ENCODE assay signal across 8 cellular contexts in genomic region chr17:1516403-1517161, GRCh38. TPM values are rescaled to one million over a fixed set of nuclear protein-coding genes. Genes with fewer than 3 reads are reported as not detected.
DNase-seq lines count a peak whose midpoint lies in the region; ATAC-seq and TF ChIP-seq lines count a peak whose summit lies in the region.

TSS of gene INPP5K (minus strand) at chr17:1516612. CDS start at chr17:1516499, 113 bp downstream.

- H3K27me3 Mint-ChIP-seq in activated naive CD4-positive, alpha-beta T cell treated with anti-CD3 and anti-CD28 coated beads, Interleukin-2, amount 50 U/mL, for 24 hours: no peaks in the 10 kb centered on the region

- DNase-seq in GM10248 (ENCODE audit: extremely low spot score) (peak; percentile 99), NCI-H1048 (lab: John Stamatoyannopoulos, UW) (peak; percentile 98), SK-N-SH (peak; percentile 99), globus pallidus (ENCODE audit: low spot score) (peak; percentile 98), occipital lobe (lab: John Stamatoyannopoulos, UW) (peak; percentile 97)

- no peaks in the 10 kb centered on the region for H3K9me3 ChIP-seq in SK-N-SH

- H3K4me1 ChIP-seq in SK-N-SH (ENCODE audit: control insufficient read depth in 1 of 2, insufficient read depth in 2 of 2, low read depth in 1 of 2, low read length in 1 of 2): peaks cover 0 to 19% of the 10 kb centered on the region in 2 experiments; a peak in 2 of 4 replicates

- no peaks in the 10 kb centered on the region for H3K9me3 Mint-ChIP-seq in activated naive CD4-positive, alpha-beta T cell treated with anti-CD3 and anti-CD28 coated beads, Interleukin-2, amount 50 U/mL, for 24 hours

- H3K4me1 Mint-ChIP-seq in activated naive CD4-positive, alpha-beta T cell treated with anti-CD3 and anti-CD28 coated beads, Interleukin-2, amount 50 U/mL, for 24 hours: peaks cover 21% of the 10 kb centered on the region

- H3K4me3 ChIP-seq in SK-N-SH (ENCODE audit: low read depth in 2 of 2, low read length in 1 of 2): peak within 1 kb of the TSS; percentile 100

- no peak; a peak in 1 of 4 replicates for TF ChIP-seq EP300 in SK-N-SH (IDR thresholded peaks at IDR 0.05; ENCODE audit: borderline replicate concordance in 1 of 2, low read depth in 1 of 2, low read length in 1 of 2)

- H3K27ac Mint-ChIP-seq in activated naive CD4-positive, alpha-beta T cell treated with anti-CD3 and anti-CD28 coated beads, Interleukin-2, amount 50 U/mL, for 24 hours: peak within 1 kb of the TSS; percentile 76

- TF ChIP-seq RAD21 in SK-N-SH (IDR thresholded peaks at IDR 0.05; ENCODE audit: low read length): no peak

- no peaks in the 10 kb centered on the region for H3K9me2 ChIP-seq in SK-N-SH

- peak within 1 kb of the TSS; percentile 90 for H3K4me3 Mint-ChIP-seq in activated naive CD4-positive, alpha-beta T cell treated with anti-CD3 and anti-CD28 coated beads, Interleukin-2, amount 50 U/mL, for 24 hours

- H3K9ac ChIP-seq in SK-N-SH: peak within 1 kb of the TSS; percentile 89

- CTCF ChIA-PET in GM10248 (lab: Yijun Ruan, JAX): interaction anchor here (0.7 to 3.6 kb wide), 25 partner anchors 12 to 394 kb away, joined by 3 to 80 read pairs (median 8); partner anchors contain the start of genes MYO1C, RILP and TRARG1
- CTCF ChIA-PET in SK-N-SH (lab: Yijun Ruan, JAX): interaction anchor here (0.6 to 4.1 kb wide), 21 partner anchors 11 to 257 kb away, joined by 3 to 41 read pairs (median 5); partner anchors contain the start of genes CRK, MYO1C and YWHAE

- peaks cover 2% of the 10 kb centered on the region for H3K36me3 Mint-ChIP-seq in activated naive CD4-positive, alpha-beta T cell treated with anti-CD3 and anti-CD28 coated beads, Interleukin-2, amount 50 U/mL, for 24 hours

- POLR2A ChIA-PET in GM10248 (lab: Yijun Ruan, JAX) (interaction anchor here (0.5 to 1.2 kb wide), 9 partner anchors 12 to 553 kb away, joined by 3 to 6 read pairs (median 4); no protein-coding TSS in a partner anchor), SK-N-SH (lab: Yijun Ruan, JAX) (interaction anchor here (0.8 to 3.5 kb wide), 7 partner anchors 14 to 117 kb away, joined by 3 to 14 read pairs (median 5); partner anchors contain the start of gene YWHAE)

- 1% methylated on average over 39 of the region's 90 CpGs for WGBS in SK-N-SH (ENCODE audit: low lambda C conversion rate)

- H2AFZ ChIP-seq in SK-N-SH (ENCODE audit: low read depth): peak within 1 kb of the TSS; percentile 76

- peaks cover 17 to 40% of the 10 kb centered on the region in 2 experiments for H3K36me3 ChIP-seq in SK-N-SH (replicated peaks in 1 of 2; ENCODE audit: control insufficient read depth in 1 of 2, insufficient read depth in 2 of 2, low read length in 1 of 2)

- H4K20me1 ChIP-seq in SK-N-SH (ENCODE audit: insufficient read depth): no peaks in the 10 kb centered on the region

- H3F3A ChIP-seq in SK-N-SH (replicated peaks; ENCODE audit: insufficient read depth): peaks cover 41% of the 10 kb centered on the region

- peaks cover 37% of the 10 kb centered on the region for H3K79me2 ChIP-seq in SK-N-SH (ENCODE audit: insufficient read depth)

- H3K4me2 ChIP-seq in SK-N-SH: peak within 1 kb of the TSS; percentile 95

- H3K27me3 ChIP-seq in SK-N-SH (ENCODE audit: insufficient read depth): no peaks in the 10 kb centered on the region

- H3K27ac ChIP-seq in SK-N-SH (ENCODE audit: low read depth in 2 of 2, low read length in 1 of 2) (peak within 1 kb of the TSS; percentile 78 to 86), temporal lobe (ENCODE audit: low read depth, low read length) (peak within 1 kb of the TSS; percentile 86)

- TF ChIP-seq CTCF in GM10248 (IDR thresholded peaks at IDR 0.05; ENCODE audit: control extremely low read depth, extremely low read depth, low read depth, missing control alignments) (no peak), SK-N-SH (IDR thresholded peaks at IDR 0.05) (no peak)

- ATAC-seq in HG02571 (IDR thresholded peaks at IDR 0.05; ENCODE audit: unreplicated experiment): peak; percentile 85

TF ChIP-seq in SK-N-SH, 30 proteins besides CTCF, POLR2A, EP300 and RAD21 (continues in another document):
- TF ChIP-seq GATA2 (CRISPR knock-in tag; IDR thresholded peaks at IDR 0.05): no peak
- TF ChIP-seq YY1 (IDR thresholded peaks at IDR 0.05; ENCODE audit: low read depth): peak; percentile 56; the same call in 1 of the 2 replicates
- no peak for TF ChIP-seq JUND (IDR thresholded peaks at IDR 0.05)
- TF ChIP-seq USF2 (IDR thresholded peaks at IDR 0.05; ENCODE audit: borderline replicate concordance, low read depth, low read length): no peak
- no peak for TF ChIP-seq USF1 (IDR thresholded peaks at IDR 0.05; ENCODE audit: borderline replicate concordance, low read depth)
- no peak for TF ChIP-seq ZBTB33 (IDR thresholded peaks at IDR 0.05; ENCODE audit: borderline replicate concordance, low read depth)
- TF ChIP-seq MAX (IDR thresholded peaks at IDR 0.05; ENCODE audit: low read depth): peak; percentile 80
- TF ChIP-seq MXI1 (IDR thresholded peaks at IDR 0.05; ENCODE audit: low read depth, low read length): peak; percentile 98
- peak; percentile 79 for TF ChIP-seq NRF1 (IDR thresholded peaks at IDR 0.05; ENCODE audit: low read depth, low read length)
- TF ChIP-seq NFIC (IDR thresholded peaks at IDR 0.05; ENCODE audit: borderline replicate concordance): no peak
- no peak for TF ChIP-seq TEAD4 (IDR thresholded peaks at IDR 0.05; ENCODE audit: borderline replicate concordance, insufficient read depth)
- TF ChIP-seq FOXJ3 (CRISPR knock-in tag; IDR thresholded peaks at IDR 0.05): no peak
- peak; percentile 95 for TF ChIP-seq POLR2AphosphoS5 (IDR thresholded peaks at IDR 0.05; ENCODE audit: low read depth, low read length)
- TF ChIP-seq SIN3A (IDR thresholded peaks at IDR 0.05; ENCODE audit: borderline replicate concordance, low read depth, low read length): peak; percentile 92
- no peak for TF ChIP-seq REST (IDR thresholded peaks at IDR 0.05; ENCODE audit: low read depth, low read length)
- peak; percentile 40; the same call in 1 of the 2 replicates for TF ChIP-seq RFX5 (IDR thresholded peaks at IDR 0.05; ENCODE audit: low read length)

RNA-seq across cellular contexts. Expression of gene INPP5K, which starts in this region (rescaled TPM):
- 26.2 and 28.6 TPM in 2 replicates for polyA plus RNA-seq in SK-N-SH (2012; rRNA removed)
- polyA plus RNA-seq in SK-N-SH (2012; cell fraction: cytosol; rRNA removed): 15.2 and 21.1 TPM in 2 replicates
- polyA plus RNA-seq in SK-N-SH (2012; cell fraction: nucleus; rRNA removed): 55.3 and 72.1 TPM in 2 replicates
- total RNA-seq in occipital lobe (43.2 TPM), temporal lobe (54.8 TPM)

Comparison
In these comparisons a context has a peak if more than half of its experiments do, and no peak if none do; other contexts are left out.
1. Peak in every context shown above with its lines: DNase-seq, ATAC-seq, H3K4me3 ChIP-seq and H3K27ac ChIP-seq.